2 cellular contexts compared by ENCODE assay signal in genomic region chr2:13046557-13047165, GRCh38.
TF ChIP-seq lines count a peak whose summit lies in the region.

No MANE protein-coding gene starts in this region.

TF ChIP-seq in IMR-90, 13 proteins besides CTCF, POLR2A, EP300 and RAD21:
- no peak for TF ChIP-seq USF2 (IDR thresholded peaks at IDR 0.05; ENCODE audit: low read depth, low read length)
- TF ChIP-seq SMC3 (IDR thresholded peaks at IDR 0.05; ENCODE audit: low read depth, low read length), result no peak; the same call in 1 of the 2 replicates
- no peak for TF ChIP-seq RCOR1 (IDR thresholded peaks at IDR 0.05; ENCODE audit: insufficient replicate concordance, low read length)

TF ChIP-seq in WTC11, 78 proteins besides CTCF, POLR2A, EP300 and RAD21 (continued from another document):
- TF ChIP-seq ZMAT4 (CRISPR knock-in tag; IDR thresholded peaks at IDR 0.05) (no peak), IRF2 (CRISPR knock-in tag; IDR thresholded peaks at IDR 0.05; ENCODE audit: borderline replicate concordance, low read depth) (no peak)
